ENCODE assay signal across 23 cellular contexts in genomic region chr2:217189131-217189530, GRCh38.
"Had no signal": no experiment of that assay in that cellular context is flagged by ENCODE, and none has a peak within 500 bp of the region (broad histone marks: within the 10 kb centered on the region; RNA-seq: fewer than 3 reads in every experiment).

No MANE protein-coding gene starts in this region.

- H3K4me3 Mint-ChIP-seq: naive thymus-derived CD8-positive, alpha-beta T cell; nephron; neural crest cell; stimulated activated naive B cell treated with anti-CD40 and anti-IgM and Interleukin-4, amounts not matched to agents 10 μg/mL and 1 μg/mL and 100 μg/mL, for 72 hours had no signal

- H3K4me1 ChIP-seq: right lobe of liver, stomach, thyroid gland, transverse colon, upper lobe of right lung had no signal

- H3K27ac ChIP-seq: heart right ventricle, hepatocyte, left ventricle myocardium inferior, ovary, right atrium auricular region, right lobe of liver, stomach, testis, thyroid gland, transverse colon, upper lobe of right lung had no signal

- H3K36me3 ChIP-seq: heart right ventricle, left ventricle myocardium inferior, ovary, right atrium auricular region, right lobe of liver, stomach, thyroid gland, transverse colon, upper lobe of right lung had no signal

- ATAC-seq: heart right ventricle; naive thymus-derived CD8-positive, alpha-beta T cell; right lobe of liver; stimulated activated naive B cell treated with anti-CD40 and anti-IgM and Interleukin-4, amounts not matched to agents 10 μg/mL and 1 μg/mL and 100 μg/mL, for 72 hours; stimulated activated naive CD8-positive, alpha-beta T cell treated with anti-CD3 and anti-CD28 coated beads, Interleukin-15, Interleukin-2, amounts not matched to agents 100 U/mL and 50 U/mL, for 24 hours; upper lobe of right lung had no signal

- H3K79me2 ChIP-seq: hepatocyte had no signal

- H3K9me3 ChIP-seq: heart right ventricle, left ventricle myocardium inferior, ovary, right atrium auricular region, right lobe of liver, stomach, testis, thyroid gland, transverse colon, upper lobe of right lung had no signal

- H2AFZ ChIP-seq: hepatocyte had no signal

- DNase-seq: heart right ventricle; islet precursor cell; left ventricle myocardium inferior; naive thymus-derived CD8-positive, alpha-beta T cell; ovary; right lobe of liver; stimulated activated CD4-positive, alpha-beta T cell treated with anti-CD3 and anti-CD28 coated beads, Interleukin-12 subunit alpha, Interleukin-12 subunit beta, amount 100 ng/mL, for 4 hours; stimulated activated CD4-positive, alpha-beta T cell treated with anti-CD3 and anti-CD28 coated beads, Interleukin-15, amount 100 ng/mL, for 24 hours; stimulated activated CD4-positive, alpha-beta T cell treated with anti-CD3 and anti-CD28 coated beads, Interleukin-2, amount 100 ng/mL, for 24 hours; stimulated activated CD4-positive, alpha-beta T cell treated with anti-CD3 and anti-CD28 coated beads, Interleukin-4, amount 100 ng/mL, for 1 hour; stimulated activated naive B cell treated with anti-CD40 and anti-IgM and Interleukin-4, amounts not matched to agents 10 μg/mL and 1 μg/mL and 100 μg/mL, for 72 hours; stimulated activated naive CD8-positive, alpha-beta T cell treated with anti-CD3 and anti-CD28 coated beads, Interleukin-15, Interleukin-2, amounts not matched to agents 100 U/mL and 50 U/mL, for 24 hours; stomach; testis; thyroid gland; transverse colon; upper lobe of right lung had no signal

- H3K27ac Mint-ChIP-seq: nephron; progenitor cell of endocrine pancreas; stimulated activated naive B cell treated with anti-CD40 and anti-IgM and Interleukin-4, amounts not matched to agents 10 μg/mL and 1 μg/mL and 100 μg/mL, for 72 hours had no signal

- H3K4me2 ChIP-seq: hepatocyte had no signal

- H3K36me3 Mint-ChIP-seq: naive thymus-derived CD8-positive, alpha-beta T cell; stimulated activated naive B cell treated with anti-CD40 and anti-IgM and Interleukin-4, amounts not matched to agents 10 μg/mL and 1 μg/mL and 100 μg/mL, for 72 hours had no signal

- H3K27me3 ChIP-seq: hepatocyte, ovary, right atrium auricular region, right lobe of liver, stomach, testis, thyroid gland, transverse colon, upper lobe of right lung had no signal

- H3K4me3 ChIP-seq: heart right ventricle, hepatocyte, left ventricle myocardium inferior, lung, ovary, right atrium auricular region, right lobe of liver, stomach, testis, thyroid gland, transverse colon, upper lobe of right lung had no signal

- H3K27me3 Mint-ChIP-seq: progenitor cell of endocrine pancreas had no signal

- H3K9me3 Mint-ChIP-seq: naive thymus-derived CD8-positive, alpha-beta T cell; nephron; stimulated activated naive B cell treated with anti-CD40 and anti-IgM and Interleukin-4, amounts not matched to agents 10 μg/mL and 1 μg/mL and 100 μg/mL, for 72 hours had no signal

- H3K4me1 Mint-ChIP-seq: naive thymus-derived CD8-positive, alpha-beta T cell; stimulated activated naive B cell treated with anti-CD40 and anti-IgM and Interleukin-4, amounts not matched to agents 10 μg/mL and 1 μg/mL and 100 μg/mL, for 72 hours had no signal
